ENCODE assay signal across 10 cellular contexts in the genomic region with DNA sequence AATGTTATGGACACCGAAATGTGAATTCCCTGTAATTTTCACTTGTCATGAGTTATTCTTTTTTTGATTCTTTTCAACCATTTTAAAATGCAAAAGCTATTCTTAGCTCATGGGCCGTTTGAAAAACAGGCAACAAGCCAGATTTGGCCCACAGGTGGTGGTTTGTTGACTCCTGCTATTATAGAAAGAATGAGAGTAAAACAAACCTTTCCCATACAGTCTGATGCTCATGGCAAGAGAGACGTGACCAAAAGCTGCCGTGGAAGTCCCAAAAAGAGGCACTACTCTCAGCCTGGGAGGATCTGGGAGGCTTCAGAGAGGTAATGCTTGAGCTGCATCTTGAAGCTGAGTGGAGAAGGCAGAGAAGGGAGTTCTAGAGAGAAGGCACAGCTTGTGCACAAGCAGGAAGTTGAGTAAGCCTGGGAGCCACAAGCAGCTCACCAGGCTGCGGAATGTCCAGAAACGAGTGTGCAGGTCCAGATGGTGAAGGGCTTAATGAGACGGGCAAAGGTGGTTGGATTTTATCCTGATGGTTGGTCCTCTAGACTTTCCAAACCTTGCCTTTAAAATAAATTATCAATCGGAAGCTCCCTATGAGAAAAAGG. TPM values are rescaled to one million over a fixed set of nuclear protein-coding genes. Genes with fewer than 3 reads are reported as not detected.
DNase-seq lines count a peak whose midpoint lies in the region; ATAC-seq, FAIRE-seq and TF ChIP-seq lines count a peak whose summit lies in the region.
"Had no signal": no experiment of that assay in that cellular context is flagged by ENCODE, and none has a peak within 500 bp of the region (broad histone marks: within the 10 kb centered on the region; RNA-seq: fewer than 3 reads in every experiment).

No MANE protein-coding gene starts in this region.

- H3K9me3 ChIP-seq in mesenchymal stem cell (ENCODE audit: control insufficient read depth, low read length), result no peaks in the 10 kb centered on the region

- ATAC-seq in GM18505 (IDR thresholded peaks at IDR 0.05; ENCODE audit: unreplicated experiment), result peak; percentile 81
- peak; percentile 90 for ATAC-seq in GM21529 (IDR thresholded peaks at IDR 0.05; ENCODE audit: unreplicated experiment)

- TF ChIP-seq POLR2A in GM18505 (IDR thresholded peaks at IDR 0.05; ENCODE audit: borderline replicate concordance, extremely low read depth, insufficient read depth, insufficient read length), result no peak
- no peak for TF ChIP-seq POLR2A in lower leg skin (IDR thresholded peaks at IDR 0.05)

- H3K9ac ChIP-seq in mesenchymal stem cell (ENCODE audit: low read length), result no peak overlapping the region

- no peak overlapping the region for H3K27ac ChIP-seq in mesenchymal stem cell (ENCODE audit: low read length, poor library complexity, severe bottlenecking)

- no peak overlapping the region for H3K18ac ChIP-seq in mesenchymal stem cell (ENCODE audit: low read depth in 1 of 2, low read length in 2 of 2)

- no peaks in the 10 kb centered on the region for H3K79me1 ChIP-seq in mesenchymal stem cell (replicated peaks; ENCODE audit: low read length, poor library complexity, severe bottlenecking)

- no peak overlapping the region for H2BK5ac ChIP-seq in mesenchymal stem cell (ENCODE audit: low read depth, low read length, poor library complexity, severe bottlenecking)

- peak overlapping the region in 3 of 4 donors; percentile 17 to 86 (median 30) for H3K4me3 Mint-ChIP-seq in IgD-negative memory B cell
- H3K4me3 Mint-ChIP-seq in activated T-helper 1 cell treated with anti-CD3 and anti-CD28 coated beads, Interleukin-12 subunit alpha, Interleukin-12 subunit beta, Interleukin-2, Interleukin-4 antibody, amounts not matched to agents 30 ng/mL and 10 ng/mL and 1 ng/mL, durations not matched to agents 14 hours and 24 hours and 36 hours, result no peak overlapping the region

- H2BK12ac ChIP-seq in mesenchymal stem cell (ENCODE audit: low read length in 2 of 2), result peak overlapping the region in 1 of 2 experiments; percentile 40

- no peaks in the 10 kb centered on the region for H3K36me3 ChIP-seq in mesenchymal stem cell (ENCODE audit: control insufficient read depth in 1 of 2, insufficient read depth in 2 of 2, low read depth in 1 of 2, low read length in 2 of 2)

- no peak overlapping the region for H2BK120ac ChIP-seq in mesenchymal stem cell (ENCODE audit: low read depth, low read length)

- H3K23ac ChIP-seq in mesenchymal stem cell (ENCODE audit: low read length in 2 of 2), result no peak overlapping the region

- no peak overlapping the region for H3K4ac ChIP-seq in mesenchymal stem cell (ENCODE audit: low read depth in 1 of 2, low read length in 2 of 2)

- intact Hi-C loops in lower leg skin (cut with DNase I; ENCODE audit: low total_unique reads), result no loop called here
- intact Hi-C loops in activated T-helper 1 cell treated with anti-CD3 and anti-CD28 coated beads, Interleukin-12 subunit alpha, Interleukin-12 subunit beta, Interleukin-2, Interleukin-4 antibody, amounts not matched to agents 30 ng/mL and 10 ng/mL and 1 ng/mL, durations not matched to agents 14 hours and 24 hours and 36 hours (cut with micrococcal nuclease), result no loop called here

- no peak overlapping the region for H3K14ac ChIP-seq in mesenchymal stem cell (ENCODE audit: low read length in 2 of 2)

- peaks cover 14 to 27% of the 10 kb centered on the region in 2 experiments for H3K27me3 ChIP-seq in mesenchymal stem cell (ENCODE audit: control insufficient read depth in 1 of 2, insufficient read depth in 1 of 2, low read length in 2 of 2)

- peaks cover 4% of the 10 kb centered on the region for H3K36me3 Mint-ChIP-seq in IgD-negative memory B cell
- H3K36me3 Mint-ChIP-seq in activated T-helper 1 cell treated with anti-CD3 and anti-CD28 coated beads, Interleukin-12 subunit alpha, Interleukin-12 subunit beta, Interleukin-2, Interleukin-4 antibody, amounts not matched to agents 30 ng/mL and 10 ng/mL and 1 ng/mL, durations not matched to agents 14 hours and 24 hours and 36 hours (ENCODE audit: low read depth), result peaks cover 43% of the 10 kb centered on the region

- peak overlapping the region; percentile 53 for H2AFZ ChIP-seq in mesenchymal stem cell (ENCODE audit: low read depth, low read length)

- no peak overlapping the region for H3K4me2 ChIP-seq in mesenchymal stem cell (ENCODE audit: low read length, poor library complexity, severe bottlenecking)

- H3K4me1 Mint-ChIP-seq in IgD-negative memory B cell, result peaks cover 43 to 61% (median 49%) of the 10 kb centered on the region in 3 donors
- peaks cover 55% of the 10 kb centered on the region for H3K4me1 Mint-ChIP-seq in activated T-helper 1 cell treated with anti-CD3 and anti-CD28 coated beads, Interleukin-12 subunit alpha, Interleukin-12 subunit beta, Interleukin-2, Interleukin-4 antibody, amounts not matched to agents 30 ng/mL and 10 ng/mL and 1 ng/mL, durations not matched to agents 14 hours and 24 hours and 36 hours (ENCODE audit: low read depth)

- peaks cover 2% of the 10 kb centered on the region for H3K4me1 ChIP-seq in mesenchymal stem cell (ENCODE audit: control insufficient read depth, insufficient read depth, low read depth, low read length)

- H2BK15ac ChIP-seq in mesenchymal stem cell (ENCODE audit: low read depth, poor library complexity, severe bottlenecking), result no peak overlapping the region

- no peaks in the 10 kb centered on the region for H3K9me3 Mint-ChIP-seq in IgD-negative memory B cell
- H3K9me3 Mint-ChIP-seq in activated T-helper 1 cell treated with anti-CD3 and anti-CD28 coated beads, Interleukin-12 subunit alpha, Interleukin-12 subunit beta, Interleukin-2, Interleukin-4 antibody, amounts not matched to agents 30 ng/mL and 10 ng/mL and 1 ng/mL, durations not matched to agents 14 hours and 24 hours and 36 hours, result peaks cover 7% of the 10 kb centered on the region

- no peak for TF ChIP-seq CTCF in lower leg skin (IDR thresholded peaks at IDR 0.05)

- no peak overlapping the region for H2AK5ac ChIP-seq in mesenchymal stem cell (ENCODE audit: low read length, severe bottlenecking)

- no peak overlapping the region for H4K8ac ChIP-seq in mesenchymal stem cell (ENCODE audit: low read length)

- FAIRE-seq in urothelium cell line (lab: Jason Lieb, UNC), result no peak
- FAIRE-seq: H1 had no signal

- H3K27ac Mint-ChIP-seq in IgD-negative memory B cell, result peak overlapping the region in 1 of 3 donors; percentile 9
- no peak overlapping the region for H3K27ac Mint-ChIP-seq in activated T-helper 1 cell treated with anti-CD3 and anti-CD28 coated beads, Interleukin-12 subunit alpha, Interleukin-12 subunit beta, Interleukin-2, Interleukin-4 antibody, amounts not matched to agents 30 ng/mL and 10 ng/mL and 1 ng/mL, durations not matched to agents 14 hours and 24 hours and 36 hours

- H3K4me3 ChIP-seq in mesenchymal stem cell (ENCODE audit: insufficient read depth in 1 of 2, low read depth in 1 of 2, low read length in 2 of 2), result no peak overlapping the region
- no peak overlapping the region for H3K4me3 ChIP-seq in lower leg skin (ENCODE audit: low read depth, poor library complexity, severe bottlenecking)

- DNase-seq in mesenchymal stem cell, result no peak
- no peak for DNase-seq in lower leg skin (ENCODE audit: low spot score in 2 of 2)
- DNase-seq in urothelium cell line (ENCODE audit: low spot score), result no peak
- DNase-seq in NCI-H526 treated with DMSO at 0.1 percent for 48 hours (lab: John Stamatoyannopoulos, UW), result no peak
- no peak for DNase-seq in activated T-helper 1 cell treated with anti-CD3 and anti-CD28 coated beads, Interleukin-12 subunit alpha, Interleukin-12 subunit beta, Interleukin-2, Interleukin-4 antibody, amounts not matched to agents 30 ng/mL and 10 ng/mL and 1 ng/mL, durations not matched to agents 14 hours and 24 hours and 36 hours (ENCODE audit: low spot score)
- DNase-seq: SIG-M5 had no signal

- H4K91ac ChIP-seq in mesenchymal stem cell (ENCODE audit: low read length), result no peak overlapping the region

- no peaks in the 10 kb centered on the region for H3K27me3 Mint-ChIP-seq in IgD-negative memory B cell
- H3K27me3 Mint-ChIP-seq in activated T-helper 1 cell treated with anti-CD3 and anti-CD28 coated beads, Interleukin-12 subunit alpha, Interleukin-12 subunit beta, Interleukin-2, Interleukin-4 antibody, amounts not matched to agents 30 ng/mL and 10 ng/mL and 1 ng/mL, durations not matched to agents 14 hours and 24 hours and 36 hours (ENCODE audit: insufficient read depth), result peaks cover 2% of the 10 kb centered on the region

- 80% methylated on average over 5 of the region's 8 CpGs for WGBS in mesenchymal stem cell
- WGBS in lower leg skin, 2 donors, result 77 to 82% methylated on average over 8 of the region's 8 CpGs

RNA-seq across cellular contexts. Expression of gene PLXNC1, which starts 9.6 kb away (rescaled TPM):
- 6.6 TPM for polyA plus RNA-seq in IgD-negative memory B cell
- polyA plus RNA-seq in mesenchymal stem cell (2013, experiment 1 of 2), result 2.2 TPM
- polyA plus RNA-seq in mesenchymal stem cell (2013, experiment 2 of 2), result 2.3 TPM
- 10 to 100 TPM in 1 of 4 donors, 1 to 10 TPM in 3; 7.6 to 10.8 (median 8.2) TPM for total RNA-seq in lower leg skin
- total RNA-seq in activated T-helper 1 cell treated with anti-CD3 and anti-CD28 coated beads, Interleukin-12 subunit alpha, Interleukin-12 subunit beta, Interleukin-2, Interleukin-4 antibody, amounts not matched to agents 30 ng/mL and 10 ng/mL and 1 ng/mL, durations not matched to agents 14 hours and 24 hours and 36 hours, result 18.8 and 22.7 TPM in 2 replicates
